9 cellular contexts compared by ENCODE assay signal in the genomic region with DNA sequence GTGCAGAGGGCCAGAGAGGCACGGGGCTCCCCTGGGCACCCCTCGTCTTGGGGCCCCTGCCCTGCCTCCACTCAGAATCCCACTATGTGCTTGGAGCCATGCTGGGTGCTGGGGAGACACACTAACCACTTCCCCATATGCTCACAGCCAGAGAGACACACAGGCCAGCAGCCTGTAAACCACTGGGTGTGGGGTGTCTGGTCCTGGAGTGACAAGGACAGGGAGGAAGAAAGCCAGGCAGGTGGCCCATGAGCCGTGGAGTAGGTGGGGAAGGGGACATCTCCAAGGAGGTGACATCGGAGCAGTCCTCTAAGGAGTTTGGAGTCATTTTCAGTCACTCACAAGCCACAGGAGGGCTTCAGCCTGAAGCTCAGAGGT. TPM values are rescaled to one million over a fixed set of nuclear protein-coding genes. Genes with fewer than 3 reads are reported as not detected.
DNase-seq lines count a peak whose midpoint lies in the region; TF ChIP-seq lines count a peak whose summit lies in the region.
"Had no signal": no experiment of that assay in that cellular context is flagged by ENCODE, and none has a peak within 500 bp of the region (broad histone marks: within the 10 kb centered on the region; RNA-seq: fewer than 3 reads in every experiment).

No MANE protein-coding gene starts in this region.

- H3K36me3 Mint-ChIP-seq in glutamatergic neuron (ENCODE audit: unreplicated experiment) = peaks cover 41% of the 10 kb centered on the region

- peaks cover 26% of the 10 kb centered on the region for H3K9me3 Mint-ChIP-seq in glutamatergic neuron (ENCODE audit: unreplicated experiment)

- H3K27me3 Mint-ChIP-seq in glutamatergic neuron (ENCODE audit: unreplicated experiment) = peaks cover 4% of the 10 kb centered on the region

- TF ChIP-seq CTCF in glutamatergic neuron (IDR thresholded peaks at IDR 0.05; ENCODE audit: partially characterized antibody, unreplicated experiment) = no peak

- peak; percentile 60 for DNase-seq in AML-193 (lab: John Stamatoyannopoulos, UW)
- peak; percentile 4 for DNase-seq in SIG-M5 (lab: John Stamatoyannopoulos, UW)
- peak; percentile 3 for DNase-seq in glutamatergic neuron
- DNase-seq in pons (ENCODE audit: low spot score) = peak; percentile 62
- DNase-seq in HuH-7.5 (ENCODE audit: low spot score) = no peak
- no peak for DNase-seq in DMS79 treated with DMSO at 0.1 percent for 48 hours (lab: John Stamatoyannopoulos, UW)
- DNase-seq in NCI-H774 (lab: John Stamatoyannopoulos, UW) = no peak
- no peak for DNase-seq in dedifferentiated amniotic fluid mesenchymal stem cell (ENCODE audit: extremely low spot score)
- DNase-seq: SW 1271 had no signal

- no peak overlapping the region for H3K27ac Mint-ChIP-seq in glutamatergic neuron (ENCODE audit: unreplicated experiment)

- H3K4me3 Mint-ChIP-seq in glutamatergic neuron (ENCODE audit: unreplicated experiment) = no peak overlapping the region

- peaks cover 3% of the 10 kb centered on the region for H3K4me1 Mint-ChIP-seq in glutamatergic neuron (ENCODE audit: low read depth, unreplicated experiment)

RNA-seq across cellular contexts. Expression of gene CDKN1C, which starts 58.9 kb away (rescaled TPM):
- 391 TPM for total RNA-seq in glutamatergic neuron (ENCODE audit: unreplicated experiment)

Comparison
In these comparisons a context has a peak if more than half of its experiments do, and no peak if none do; other contexts are left out.
1. DNase-seq: peak in AML-193 (2 of 2), SIG-M5 (single experiment), glutamatergic neuron (single experiment) and pons (single experiment); none in HuH-7.5 (single experiment), DMS79 treated with DMSO at 0.1 percent for 48 hours (single experiment), NCI-H774 (single experiment) and dedifferentiated amniotic fluid mesenchymal stem cell (single experiment).